ENCODE assay signal across 1 cellular context in genomic region chr16:66135376-66135775, GRCh38.
TF ChIP-seq lines count a peak whose summit lies in the region.

No MANE protein-coding gene starts in this region.

TF ChIP-seq in IMR-90, 13 proteins besides CTCF, POLR2A, EP300 and RAD21:
- TF ChIP-seq RCOR1 (IDR thresholded peaks at IDR 0.05; ENCODE audit: insufficient replicate concordance, low read length) (no peak), MXI1 (IDR thresholded peaks at IDR 0.05; ENCODE audit: borderline replicate concordance, low read depth, low read length) (no peak), CEBPB (IDR thresholded peaks at IDR 0.05; ENCODE audit: low read depth, low read length) (no peak), NFE2L2 (IDR thresholded peaks at IDR 0.05; ENCODE audit: low read depth, low read length) (no peak), RFX5 (IDR thresholded peaks at IDR 0.05; ENCODE audit: low read depth, low read length) (no peak), ELK1 (IDR thresholded peaks at IDR 0.05; ENCODE audit: borderline replicate concordance, low read depth, low read length) (no peak), SMC3 (IDR thresholded peaks at IDR 0.05; ENCODE audit: low read depth, low read length) (no peak), CHD1 (IDR thresholded peaks at IDR 0.05; ENCODE audit: low read depth, low read length) (no peak), USF2 (IDR thresholded peaks at IDR 0.05; ENCODE audit: low read depth, low read length) (no peak), FOS (IDR thresholded peaks at IDR 0.05; ENCODE audit: low read depth, low read length) (no peak), MAZ (IDR thresholded peaks at IDR 0.05; ENCODE audit: borderline replicate concordance, low read depth, low read length) (no peak), MAFK (IDR thresholded peaks at IDR 0.05; ENCODE audit: low read depth, low read length) (no peak), BHLHE40 (IDR thresholded peaks at IDR 0.05; ENCODE audit: low read depth, low read length) (no peak)
TF ChIP-seq in IMR-90: peak in this region for 0.
